In the genomic region with DNA sequence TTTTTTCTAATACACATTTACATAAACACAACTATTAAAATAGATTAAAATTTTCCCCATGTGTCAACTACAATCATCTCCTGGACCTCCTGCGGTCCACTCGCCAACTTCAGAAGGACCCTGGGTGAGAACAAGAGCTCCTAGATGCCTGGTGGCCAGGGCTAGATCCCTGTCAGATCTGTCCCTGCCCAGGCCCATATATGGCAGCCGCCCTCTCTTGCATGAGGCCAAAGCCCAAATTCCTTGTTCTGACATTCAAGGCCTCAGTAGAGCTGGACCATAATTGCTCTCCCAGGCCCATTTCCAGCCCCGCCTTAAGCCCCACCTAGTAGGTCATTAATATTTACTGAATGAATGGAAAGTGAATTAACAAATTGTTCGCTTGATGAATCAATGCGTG, we compare ENCODE assay signal across 37 cellular contexts.
"Had no signal": no experiment of that assay in that cellular context is flagged by ENCODE, and none has a peak within 500 bp of the region (broad histone marks: within the 10 kb centered on the region; RNA-seq: fewer than 3 reads in every experiment).

No MANE protein-coding gene starts in this region.

- H3K9me3 ChIP-seq: ascending aorta had no signal

- H3K9me3 Mint-ChIP-seq: activated B cell treated with CpG ODN at 0.5 μM for 24 hours; activated CD4-positive, alpha-beta memory T cell treated with anti-CD3 and anti-CD28 coated beads for 36 hours; activated CD4-positive, alpha-beta T cell treated with anti-CD3 and anti-CD28 coated beads, Interleukin-2, amount 10 ng/mL, durations not matched to agents 24 days and 14 days; activated CD8-positive, alpha-beta T cell treated with anti-CD3 and anti-CD28 coated beads for 36 hours; activated naive CD4-positive, alpha-beta T cell treated with anti-CD3 and anti-CD28 coated beads, Interleukin-2, amount 10 ng/mL, durations not matched to agents 7 days and 5 days; activated naive CD4-positive, alpha-beta T cell treated with anti-CD3 and anti-CD28 coated beads, Interleukin-2, amount 50 U/mL, for 24 hours; activated naive CD8-positive, alpha-beta T cell treated with anti-CD3 and anti-CD28 coated beads, Interleukin-2, amount 10 ng/mL, durations not matched to agents 7 days and 5 days; activated naive CD8-positive, alpha-beta T cell treated with anti-CD3 and anti-CD28 coated beads, Interleukin-2, amount 50 U/mL, for 24 hours; activated T-cell treated with anti-CD3 and anti-CD28 coated beads, Interleukin-2, amount 50 U/mL, for 4 hours; activated T-cell treated with anti-CD3 and anti-CD28 coated beads, Interleukin-2, amount 50 U/mL, for 72 hours; activated T-helper 1 cell treated with anti-CD3 and anti-CD28 coated beads, Interleukin-12 subunit alpha, Interleukin-12 subunit beta, Interleukin-2, Interleukin-4 antibody, amounts not matched to agents 30 ng/mL and 10 ng/mL and 1 ng/mL, durations not matched to agents 14 hours and 24 hours and 36 hours; activated T-helper 17 cell treated with anti-CD3 and anti-CD28 coated beads, Interleukin-2, amount 50 U/mL, for 72 hours; central memory CD8-positive, alpha-beta T cell; T-helper 1 cell treated with Interleukin-12 subunit alpha and Interleukin-12 subunit beta and Interleukin-4 antibody, amounts not matched to agents 30 μg/mL and 1 μg/mL, for 36 hours; T-helper 2 cell treated with Interferon-gamma antibody and Interleukin-4, amounts not matched to agents 5 μg/mL and 100 μg/mL, for 36 hours had no signal

- FAIRE-seq: bronchial epithelial cell, TTC549 had no signal

- ATAC-seq: activated CD8-positive, alpha-beta T cell treated with anti-CD3 and anti-CD28 coated beads for 36 hours; activated naive CD8-positive, alpha-beta T cell treated with anti-CD3 and anti-CD28 coated beads, Interleukin-2, amount 50 U/mL, for 24 hours; activated T-cell treated with anti-CD3 and anti-CD28 coated beads, Interleukin-2, amount 50 U/mL, for 4 hours; activated T-cell treated with anti-CD3 and anti-CD28 coated beads, Interleukin-2, amount 50 U/mL, for 72 hours; activated T-helper 17 cell treated with anti-CD3 and anti-CD28 coated beads, Interleukin-2, amount 50 U/mL, for 72 hours had no signal

- H3K27me3 Mint-ChIP-seq: activated B cell treated with CpG ODN at 0.5 μM for 24 hours; activated CD4-positive, alpha-beta memory T cell treated with anti-CD3 and anti-CD28 coated beads for 36 hours; activated CD4-positive, alpha-beta T cell treated with anti-CD3 and anti-CD28 coated beads, Interleukin-2, amount 10 ng/mL, durations not matched to agents 24 days and 14 days; activated CD8-positive, alpha-beta T cell treated with anti-CD3 and anti-CD28 coated beads for 36 hours; activated naive CD4-positive, alpha-beta T cell treated with anti-CD3 and anti-CD28 coated beads, Interleukin-2, amount 10 ng/mL, durations not matched to agents 7 days and 5 days; activated naive CD4-positive, alpha-beta T cell treated with anti-CD3 and anti-CD28 coated beads, Interleukin-2, amount 50 U/mL, for 24 hours; activated naive CD8-positive, alpha-beta T cell; activated naive CD8-positive, alpha-beta T cell treated with anti-CD3 and anti-CD28 coated beads, Interleukin-2, amount 10 ng/mL, durations not matched to agents 7 days and 5 days; activated naive CD8-positive, alpha-beta T cell treated with anti-CD3 and anti-CD28 coated beads, Interleukin-2, amount 50 U/mL, for 24 hours; central memory CD8-positive, alpha-beta T cell had no signal

- H3K36me3 Mint-ChIP-seq: activated CD4-positive, alpha-beta memory T cell treated with anti-CD3 and anti-CD28 coated beads for 36 hours; activated naive CD4-positive, alpha-beta T cell treated with anti-CD3 and anti-CD28 coated beads, Interleukin-2, amount 10 ng/mL, durations not matched to agents 7 days and 5 days; activated naive CD4-positive, alpha-beta T cell treated with anti-CD3 and anti-CD28 coated beads, Interleukin-2, amount 50 U/mL, for 24 hours; activated naive CD8-positive, alpha-beta T cell; activated naive CD8-positive, alpha-beta T cell treated with anti-CD3 and anti-CD28 coated beads, Interleukin-2, amount 10 ng/mL, durations not matched to agents 7 days and 5 days; brain had no signal

- H3K4me3 ChIP-seq: ascending aorta, cardiac muscle cell had no signal

- H3K27ac ChIP-seq: ascending aorta, cardiac muscle cell, VCaP had no signal

- H3K4me1 Mint-ChIP-seq: activated B cell treated with CpG ODN at 0.5 μM for 24 hours; activated CD4-positive, alpha-beta T cell treated with anti-CD3 and anti-CD28 coated beads, Interleukin-2, amount 10 ng/mL, durations not matched to agents 24 days and 14 days; activated naive CD4-positive, alpha-beta T cell treated with anti-CD3 and anti-CD28 coated beads, Interleukin-2, amount 10 ng/mL, durations not matched to agents 7 days and 5 days; activated naive CD4-positive, alpha-beta T cell treated with anti-CD3 and anti-CD28 coated beads, Interleukin-2, amount 50 U/mL, for 24 hours; activated naive CD8-positive, alpha-beta T cell treated with anti-CD3 and anti-CD28 coated beads, Interleukin-2, amount 10 ng/mL, durations not matched to agents 7 days and 5 days; activated naive CD8-positive, alpha-beta T cell treated with anti-CD3 and anti-CD28 coated beads, Interleukin-2, amount 50 U/mL, for 24 hours; activated T-helper 17 cell treated with anti-CD3 and anti-CD28 coated beads, Interleukin-2, amount 50 U/mL, for 72 hours; central memory CD8-positive, alpha-beta T cell had no signal

- DNase-seq: activated B cell treated with CpG ODN at 0.5 μM for 24 hours; activated CD4-positive, alpha-beta memory T cell treated with anti-CD3 and anti-CD28 coated beads for 36 hours; activated CD4-positive, alpha-beta T cell treated with anti-CD3 and anti-CD28 coated beads for 4 hours; activated CD4-positive, alpha-beta T cell treated with anti-CD3 and anti-CD28 coated beads, Interleukin-2, amount 10 ng/mL, durations not matched to agents 24 days and 14 days; activated CD4-positive, alpha-beta T cell treated with anti-CD3 and anti-CD28 coated beads, Interleukin-2, amount 50 U/mL, for 1 hour; activated CD4-positive, alpha-beta T cell treated with anti-CD3 and anti-CD28 coated beads, Interleukin-2, amount 50 U/mL, for 4 hours; activated CD4-positive, CD25-positive, alpha-beta regulatory T cell treated with anti-CD3 and anti-CD28 coated beads, Interleukin-2, amount 50 U/mL, for 72 hours; activated CD8-positive, alpha-beta memory T cell treated with anti-CD3 and anti-CD28 coated beads, Interleukin-2, amount 50 U/mL, for 4 hours; activated CD8-positive, alpha-beta T cell treated with anti-CD3 and anti-CD28 coated beads for 36 hours; activated effector memory CD4-positive, alpha-beta T cell treated with anti-CD3 and anti-CD28 coated beads, Interleukin-2, amount 50 U/mL, for 16 hours; activated gamma-delta T cell treated with Interleukin-2 at 50 U/mL for 16 hours; activated naive CD4-positive, alpha-beta T cell; activated naive CD4-positive, alpha-beta T cell treated with anti-CD3 and anti-CD28 coated beads, Interleukin-2, amount 10 ng/mL, durations not matched to agents 7 days and 5 days; activated naive CD8-positive, alpha-beta T cell treated with anti-CD3 and anti-CD28 coated beads, Interleukin-2, amount 10 ng/mL, durations not matched to agents 7 days and 5 days; activated naive CD8-positive, alpha-beta T cell treated with anti-CD3 and anti-CD28 coated beads, Interleukin-2, amount 50 U/mL, for 24 hours; activated T-cell treated with anti-CD3 and anti-CD28 coated beads for 4 hours; activated T-cell treated with anti-CD3 and anti-CD28 coated beads, Interleukin-2, amount 50 U/mL, for 1 hour; activated T-cell treated with anti-CD3 and anti-CD28 coated beads, Interleukin-2, amount 50 U/mL, for 4 hours; activated T-cell treated with anti-CD3 and anti-CD28 coated beads, Interleukin-2, amount 50 U/mL, for 72 hours; caudate nucleus; cerebellar nuclear complex; T-helper 1 cell; T-helper 2 cell; T-helper 9 cell had no signal

- H3K27me3 ChIP-seq: ascending aorta, cardiac muscle cell had no signal

- H3K36me3 ChIP-seq: ascending aorta, cardiac muscle cell had no signal

- H3K4me3 Mint-ChIP-seq: activated B cell treated with CpG ODN at 0.5 μM for 24 hours; activated CD4-positive, alpha-beta memory T cell treated with anti-CD3 and anti-CD28 coated beads for 36 hours; activated CD4-positive, alpha-beta T cell treated with anti-CD3 and anti-CD28 coated beads, Interleukin-2, amount 10 ng/mL, durations not matched to agents 24 days and 14 days; activated CD8-positive, alpha-beta T cell treated with anti-CD3 and anti-CD28 coated beads for 36 hours; activated naive CD4-positive, alpha-beta T cell treated with anti-CD3 and anti-CD28 coated beads, Interleukin-2, amount 10 ng/mL, durations not matched to agents 7 days and 5 days; activated naive CD4-positive, alpha-beta T cell treated with anti-CD3 and anti-CD28 coated beads, Interleukin-2, amount 50 U/mL, for 24 hours; activated naive CD8-positive, alpha-beta T cell; activated naive CD8-positive, alpha-beta T cell treated with anti-CD3 and anti-CD28 coated beads, Interleukin-2, amount 10 ng/mL, durations not matched to agents 7 days and 5 days; activated naive CD8-positive, alpha-beta T cell treated with anti-CD3 and anti-CD28 coated beads, Interleukin-2, amount 50 U/mL, for 24 hours; activated T-cell treated with anti-CD3 and anti-CD28 coated beads, Interleukin-2, amount 50 U/mL, for 4 hours; activated T-cell treated with anti-CD3 and anti-CD28 coated beads, Interleukin-2, amount 50 U/mL, for 72 hours; activated T-helper 1 cell treated with anti-CD3 and anti-CD28 coated beads, Interleukin-12 subunit alpha, Interleukin-12 subunit beta, Interleukin-2, Interleukin-4 antibody, amounts not matched to agents 30 ng/mL and 10 ng/mL and 1 ng/mL, durations not matched to agents 14 hours and 24 hours and 36 hours; activated T-helper 17 cell treated with anti-CD3 and anti-CD28 coated beads, Interleukin-2, amount 50 U/mL, for 72 hours; brain; central memory CD8-positive, alpha-beta T cell; T-helper 1 cell treated with Interleukin-12 subunit alpha and Interleukin-12 subunit beta and Interleukin-4 antibody, amounts not matched to agents 30 μg/mL and 1 μg/mL, for 36 hours; T-helper 2 cell treated with Interferon-gamma antibody and Interleukin-4, amounts not matched to agents 5 μg/mL and 100 μg/mL, for 36 hours had no signal

- H3K27ac Mint-ChIP-seq: activated B cell treated with CpG ODN at 0.5 μM for 24 hours; activated CD4-positive, alpha-beta memory T cell treated with anti-CD3 and anti-CD28 coated beads for 36 hours; activated CD4-positive, alpha-beta T cell treated with anti-CD3 and anti-CD28 coated beads, Interleukin-2, amount 10 ng/mL, durations not matched to agents 24 days and 14 days; activated CD8-positive, alpha-beta T cell treated with anti-CD3 and anti-CD28 coated beads for 36 hours; activated naive CD4-positive, alpha-beta T cell treated with anti-CD3 and anti-CD28 coated beads, Interleukin-2, amount 10 ng/mL, durations not matched to agents 7 days and 5 days; activated naive CD4-positive, alpha-beta T cell treated with anti-CD3 and anti-CD28 coated beads, Interleukin-2, amount 50 U/mL, for 24 hours; activated naive CD8-positive, alpha-beta T cell; activated naive CD8-positive, alpha-beta T cell treated with anti-CD3 and anti-CD28 coated beads, Interleukin-2, amount 10 ng/mL, durations not matched to agents 7 days and 5 days; activated naive CD8-positive, alpha-beta T cell treated with anti-CD3 and anti-CD28 coated beads, Interleukin-2, amount 50 U/mL, for 24 hours; activated T-cell treated with anti-CD3 and anti-CD28 coated beads, Interleukin-2, amount 50 U/mL, for 72 hours; activated T-helper 1 cell treated with anti-CD3 and anti-CD28 coated beads, Interleukin-12 subunit alpha, Interleukin-12 subunit beta, Interleukin-2, Interleukin-4 antibody, amounts not matched to agents 30 ng/mL and 10 ng/mL and 1 ng/mL, durations not matched to agents 14 hours and 24 hours and 36 hours; activated T-helper 17 cell treated with anti-CD3 and anti-CD28 coated beads, Interleukin-2, amount 50 U/mL, for 72 hours; brain; T-helper 1 cell treated with Interleukin-12 subunit alpha and Interleukin-12 subunit beta and Interleukin-4 antibody, amounts not matched to agents 30 μg/mL and 1 μg/mL, for 36 hours; T-helper 2 cell treated with Interferon-gamma antibody and Interleukin-4, amounts not matched to agents 5 μg/mL and 100 μg/mL, for 36 hours had no signal
